In genomic region chr16:48526058-48526957, GRCh38 we compare ENCODE assay signal across 8 cellular contexts.
DNase-seq lines count a peak whose midpoint lies in the region; ATAC-seq and TF ChIP-seq lines count a peak whose summit lies in the region.

No MANE protein-coding gene starts in this region.

- H3K4me3 Mint-ChIP-seq in stimulated activated naive B cell treated with anti-CD40 and anti-IgM and Interleukin-4, amounts not matched to agents 10 μg/mL and 1 μg/mL and 100 μg/mL, for 72 hours: no peak overlapping the region

- no peaks in the 10 kb centered on the region for H3K9me2 ChIP-seq in PC-3 (replicated peaks; ENCODE audit: low read length)

- no peak for TF ChIP-seq POLR2A in vagina (IDR thresholded peaks at IDR 0.05)

- POLR2A ChIA-PET in PC-3 (lab: Charles Lee; ENCODE audit: unreplicated experiment): no interaction called here

- peak overlapping the region; percentile 78 for H3K27ac Mint-ChIP-seq in stimulated activated naive B cell treated with anti-CD40 and anti-IgM and Interleukin-4, amounts not matched to agents 10 μg/mL and 1 μg/mL and 100 μg/mL, for 72 hours

- H3K4me3 ChIP-seq in PC-3 (ENCODE audit: low read length): no peak overlapping the region
- H3K4me3 ChIP-seq in fibroblast of pulmonary artery (replicated peaks; ENCODE audit: low read depth, low read length): no peak overlapping the region
- H3K4me3 ChIP-seq in vagina: no peak overlapping the region

- intact Hi-C loops in PC-3 (cut with micrococcal nuclease): loop anchor here (2.0 to 10.0 kb wide), 4 partner anchors 72 to 174 kb away; no protein-coding TSS in a partner anchor
- intact Hi-C loops in vagina (cut with DNase I): no loop called here

- peak overlapping the region; percentile 77 for H2AFZ ChIP-seq in PC-3 (ENCODE audit: low read length)

- H3K36me3 ChIP-seq in PC-3 (ENCODE audit: low read depth, low read length) (no peaks in the 10 kb centered on the region), vagina (no peaks in the 10 kb centered on the region)

- DNase-seq in NCI-H1417 (lab: John Stamatoyannopoulos, UW) (peak in 2 of 3 experiments; percentile 23 to 52), NCI-H1417 treated with DMSO at 0.1 percent for 48 hours (lab: John Stamatoyannopoulos, UW) (no peak), PC-3 (peak; percentile 81), fibroblast of pulmonary artery (ENCODE audit: low read depth) (no peak), vagina (ENCODE audit: extremely low spot score in 2 of 2) (no peak), EL (no peak)
- no peak for DNase-seq in stimulated activated naive B cell treated with anti-CD40 and anti-IgM and Interleukin-4, amounts not matched to agents 10 μg/mL and 1 μg/mL and 100 μg/mL, for 72 hours

- H3K27ac ChIP-seq in PC-3 (ENCODE audit: low read length): no peak overlapping the region
- H3K27ac ChIP-seq in vagina: no peak overlapping the region

- no TSS peak for BruUV-seq in PC-3 (replicated peaks; lab: Mats Ljungman, UMichigan)

- no peaks in the 10 kb centered on the region for H3K27me3 Mint-ChIP-seq in stimulated activated naive B cell treated with anti-CD40 and anti-IgM and Interleukin-4, amounts not matched to agents 10 μg/mL and 1 μg/mL and 100 μg/mL, for 72 hours

- no peak overlapping the region for H3K9ac ChIP-seq in PC-3 (ENCODE audit: low read length)

- ATAC-seq in HG02759 (IDR thresholded peaks at IDR 0.05; ENCODE audit: unreplicated experiment) (peak; percentile 66), PC-3 (peak; percentile 95)
- ATAC-seq in stimulated activated naive B cell treated with anti-CD40 and anti-IgM and Interleukin-4, amounts not matched to agents 10 μg/mL and 1 μg/mL and 100 μg/mL, for 72 hours (replicated peaks): peak; percentile 81 to 82

- H3F3A ChIP-seq in PC-3 (ENCODE audit: low read length, unreplicated experiment): no peaks in the 10 kb centered on the region

- peaks cover 16 to 19% of the 10 kb centered on the region in 2 donors for H3K4me1 Mint-ChIP-seq in stimulated activated naive B cell treated with anti-CD40 and anti-IgM and Interleukin-4, amounts not matched to agents 10 μg/mL and 1 μg/mL and 100 μg/mL, for 72 hours

- H3K9me3 Mint-ChIP-seq in stimulated activated naive B cell treated with anti-CD40 and anti-IgM and Interleukin-4, amounts not matched to agents 10 μg/mL and 1 μg/mL and 100 μg/mL, for 72 hours: no peaks in the 10 kb centered on the region

- no peaks in the 10 kb centered on the region for H3K79me2 ChIP-seq in PC-3 (ENCODE audit: low read length)

- TF ChIP-seq CTCF in PC-3 (conservative IDR thresholded peaks at IDR 0.05; ENCODE audit: low read depth, low read length) (peak; percentile 72), fibroblast of pulmonary artery (IDR thresholded peaks at IDR 0.05; ENCODE audit: low read length, missing control alignments) (peak; percentile 9), vagina (IDR thresholded peaks at IDR 0.05) (no peak)

- H3K36me3 Mint-ChIP-seq in stimulated activated naive B cell treated with anti-CD40 and anti-IgM and Interleukin-4, amounts not matched to agents 10 μg/mL and 1 μg/mL and 100 μg/mL, for 72 hours: no peaks in the 10 kb centered on the region

- no peaks in the 10 kb centered on the region for H3K27me3 ChIP-seq in PC-3 (ENCODE audit: low read length)
- H3K27me3 ChIP-seq in vagina: no peaks in the 10 kb centered on the region

- H4K20me1 ChIP-seq in PC-3 (ENCODE audit: low read length): no peaks in the 10 kb centered on the region

- H3K4me2 ChIP-seq in PC-3 (ENCODE audit: low read length): peak overlapping the region; percentile 31; the same call in 1 of the 2 replicates

- CTCF ChIA-PET in PC-3 (lab: Charles Lee): interaction anchor here (0.5 to 1.9 kb wide), 5 partner anchors 84 to 288 kb away, joined by 3 to 15 read pairs (median 5); no protein-coding TSS in a partner anchor

- H3K4me1 ChIP-seq in PC-3 (ENCODE audit: insufficient read depth, low read length) (peaks cover 20% of the 10 kb centered on the region), vagina (no peaks in the 10 kb centered on the region)

- H3K9me3 ChIP-seq in PC-3 (ENCODE audit: low read length): no peaks in the 10 kb centered on the region
- H3K9me3 ChIP-seq in vagina: no peaks in the 10 kb centered on the region

Comparison
In these comparisons a context has a peak if more than half of its experiments do, and no peak if none do; other contexts are left out.
1. DNase-seq: peak in NCI-H1417 (2 of 3) and PC-3 (single experiment); none in NCI-H1417 treated with DMSO at 0.1 percent for 48 hours (single experiment), fibroblast of pulmonary artery (single experiment), stimulated activated naive B cell treated with anti-CD40 and anti-IgM and Interleukin-4, amounts not matched to agents 10 μg/mL and 1 μg/mL and 100 μg/mL, for 72 hours (single experiment), vagina (0 of 2) and EL (single experiment).
2. CTCF ChIP-seq: peak in PC-3 (single experiment) and fibroblast of pulmonary artery (single experiment); none in vagina (0 of 3).
3. Peak in every context shown above with its lines, with median percentiles within 50 percentile points of each other: ATAC-seq.